ENCODE assay signal across 22 cellular contexts in the genomic region with DNA sequence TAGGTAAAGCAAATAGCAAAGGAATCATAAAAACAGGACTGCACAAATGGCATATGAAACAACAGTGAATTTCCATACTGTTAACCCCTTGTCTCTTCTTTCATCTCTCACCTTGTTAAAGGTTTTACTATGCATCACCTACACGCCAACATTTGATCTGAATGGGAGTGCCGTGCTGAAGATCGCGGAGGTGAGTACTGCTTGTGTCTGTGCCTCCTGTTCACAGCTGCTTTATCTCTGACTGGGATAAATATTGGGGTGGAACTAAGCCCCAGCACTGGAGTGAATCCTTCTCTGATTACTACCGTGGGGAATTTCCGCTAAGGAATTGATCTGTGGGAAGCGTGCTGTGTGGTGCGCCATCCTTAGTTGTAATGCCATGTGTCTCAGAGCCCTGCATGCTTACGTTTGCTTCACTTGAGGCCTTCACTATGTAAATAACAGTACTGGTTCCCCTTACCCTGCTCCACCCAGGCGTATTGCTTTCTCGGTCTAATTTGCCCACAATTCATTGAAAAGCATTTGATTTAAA. TPM values are rescaled to one million over a fixed set of nuclear protein-coding genes. Genes with fewer than 3 reads are reported as not detected.
"Had no signal": no experiment of that assay in that cellular context is flagged by ENCODE, and none has a peak within 500 bp of the region (broad histone marks: within the 10 kb centered on the region; RNA-seq: fewer than 3 reads in every experiment).

No MANE protein-coding gene starts in this region.

- DNase-seq: activated CD4-positive, alpha-beta T cell treated with anti-CD3 and anti-CD28 coated beads, Interleukin-2, amount 50 U/mL, for 48 hours; activated naive CD4-positive, alpha-beta T cell treated with anti-CD3 and anti-CD28 coated beads, Interleukin-2, amount 50 U/mL, for 16 hours; dorsolateral prefrontal cortex; hypothalamus; kidney; left ventricle myocardium inferior; mucosa of descending colon; naive thymus-derived CD4-positive, alpha-beta T cell; retina; T1000; tibial artery; uterus had no signal

- H2AFZ ChIP-seq: parathyroid adenoma had no signal

- H3K36me3 ChIP-seq: left ventricle myocardium inferior, neutrophil, tibial artery, uterus had no signal

- H3K27me3 ChIP-seq: dorsolateral prefrontal cortex, neutrophil, tibial artery, uterus had no signal

- H3K4me3 ChIP-seq: dorsolateral prefrontal cortex, left ventricle myocardium inferior, mucosa of descending colon, tibial artery, uterus had no signal

- H3K9me3 Mint-ChIP-seq: activated T-helper 2 cell treated with anti-CD3 and anti-CD28 coated beads, Interferon-gamma antibody, Interleukin-2, Interleukin-4, amounts not matched to agents 10 μg/mL and 5 μg/mL and 100 μg/mL, durations not matched to agents 14 hours and 24 hours and 36 hours; stimulated activated memory B cell treated with anti-CD40 and anti-IgM and Interleukin-4, amounts not matched to agents 10 μg/mL and 1 μg/mL and 100 μg/mL, for 72 hours had no signal

- H3K4me1 ChIP-seq: left ventricle myocardium inferior, parathyroid adenoma, tibial artery, uterus had no signal

- H3K27ac ChIP-seq: left ventricle myocardium inferior, neutrophil, parathyroid adenoma, tibial artery, uterus had no signal

- H3K4me3 Mint-ChIP-seq: naive thymus-derived CD4-positive, alpha-beta T cell; stimulated activated memory B cell treated with anti-CD40 and anti-IgM and Interleukin-4, amounts not matched to agents 10 μg/mL and 1 μg/mL and 100 μg/mL, for 72 hours had no signal

- H3K27ac Mint-ChIP-seq: activated T-helper 2 cell treated with anti-CD3 and anti-CD28 coated beads, Interferon-gamma antibody, Interleukin-2, Interleukin-4, amounts not matched to agents 10 μg/mL and 5 μg/mL and 100 μg/mL, durations not matched to agents 14 hours and 24 hours and 36 hours; naive thymus-derived CD4-positive, alpha-beta T cell; stimulated activated memory B cell treated with anti-CD40 and anti-IgM and Interleukin-4, amounts not matched to agents 10 μg/mL and 1 μg/mL and 100 μg/mL, for 72 hours had no signal

- ATAC-seq: esophagus mucosa; mucosa of descending colon; naive thymus-derived CD4-positive, alpha-beta T cell; stimulated activated memory B cell treated with anti-CD40 and anti-IgM and Interleukin-4, amounts not matched to agents 10 μg/mL and 1 μg/mL and 100 μg/mL, for 72 hours had no signal

- H3K9me3 ChIP-seq: left ventricle myocardium inferior, mucosa of descending colon, neutrophil, tibial artery, uterus had no signal

- H3K36me3 Mint-ChIP-seq: naive thymus-derived CD4-positive, alpha-beta T cell; stimulated activated memory B cell treated with anti-CD40 and anti-IgM and Interleukin-4, amounts not matched to agents 10 μg/mL and 1 μg/mL and 100 μg/mL, for 72 hours had no signal

- H3K4me1 Mint-ChIP-seq: naive thymus-derived CD4-positive, alpha-beta T cell had no signal

- H3K9ac ChIP-seq: parathyroid adenoma had no signal

RNA-seq across cellular contexts. Expression of gene PBOV1, which starts 11.4 kb away (rescaled TPM):
- total RNA-seq: activated T-helper 2 cell treated with anti-CD3 and anti-CD28 coated beads, Interferon-gamma antibody, Interleukin-2, Interleukin-4, amounts not matched to agents 10 μg/mL and 5 μg/mL and 100 μg/mL, durations not matched to agents 14 hours and 24 hours and 36 hours; astrocyte; bronchial epithelial cell; cerebellum; dorsolateral prefrontal cortex; esophagus mucosa; kidney; left ventricle myocardium inferior; mucosa of descending colon; naive thymus-derived CD4-positive, alpha-beta T cell; subcutaneous adipose tissue; uterus had no signal
- polyA plus RNA-seq: adipose tissue; naive thymus-derived CD4-positive, alpha-beta T cell had no signal
